In the genomic region with DNA sequence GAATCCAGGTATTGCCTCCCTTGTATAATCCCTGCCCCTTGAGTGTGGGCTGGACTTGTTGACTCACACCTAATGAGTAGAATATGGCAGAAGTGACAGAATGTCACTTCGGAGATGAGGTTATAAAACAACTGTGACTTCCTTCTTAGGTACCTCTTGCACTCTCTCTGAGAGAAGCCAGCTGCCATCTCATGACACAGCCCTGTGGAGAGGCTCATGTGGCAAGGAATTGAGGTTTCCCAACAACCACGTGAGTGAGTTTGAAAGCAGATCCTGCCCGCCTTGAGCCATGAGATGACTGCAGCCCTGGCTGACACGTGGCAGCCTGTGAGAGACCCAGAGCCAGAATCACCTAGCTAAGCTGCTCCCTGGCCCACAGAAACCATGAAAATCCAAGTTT, we compare ENCODE assay signal across 10 cellular contexts. TPM values are rescaled to one million over a fixed set of nuclear protein-coding genes. Genes with fewer than 3 reads are reported as not detected.
DNase-seq lines count a peak whose midpoint lies in the region; ATAC-seq and TF ChIP-seq lines count a peak whose summit lies in the region.
"Had no signal": no experiment of that assay in that cellular context is flagged by ENCODE, and none has a peak within 500 bp of the region (broad histone marks: within the 10 kb centered on the region; RNA-seq: fewer than 3 reads in every experiment).

No MANE protein-coding gene starts in this region.

- no peak for TF ChIP-seq EP300 in SK-N-SH (IDR thresholded peaks at IDR 0.05; ENCODE audit: borderline replicate concordance in 1 of 2, low read depth in 1 of 2, low read length in 1 of 2)

- DNase-seq in NCI-H510A (lab: John Stamatoyannopoulos, UW) (peak; percentile 5), sciatic nerve (ENCODE audit: low spot score) (no peak), 8988T (no peak), SK-N-SH (no peak), NCI-H2081 treated with DMSO at 0.1 percent for 48 hours (lab: John Stamatoyannopoulos, UW) (no peak)

- no peaks in the 10 kb centered on the region for H3K36me3 ChIP-seq in SK-N-SH (replicated peaks in 1 of 2; ENCODE audit: control insufficient read depth in 1 of 2, insufficient read depth in 2 of 2, low read length in 1 of 2)
- H3K36me3 ChIP-seq: SJSA1 had no signal

- CTCF ChIA-PET in SK-N-SH (lab: Yijun Ruan, JAX): interaction anchor here (0.5 to 1.8 kb wide), 3 partner anchors 9 to 47 kb away, joined by 3 to 9 read pairs (median 3); no protein-coding TSS in a partner anchor

- no peak overlapping the region for H3K27ac ChIP-seq in SK-N-SH (ENCODE audit: low read depth in 2 of 2, low read length in 1 of 2)
- H3K27ac ChIP-seq: dorsolateral prefrontal cortex, SJSA1 had no signal

- 56% methylated on average over 4 of the region's 4 CpGs for WGBS in SK-N-SH (ENCODE audit: low lambda C conversion rate)

- POLR2A ChIA-PET in SK-N-SH (lab: Yijun Ruan, JAX): no interaction called here

- ATAC-seq in GM21447 (IDR thresholded peaks at IDR 0.05; ENCODE audit: unreplicated experiment): peak; percentile 45
- peak; percentile 48 for ATAC-seq in esophagus mucosa
- peak; percentile 80 for ATAC-seq in sciatic nerve
- no peak for ATAC-seq in HG03521 (IDR thresholded peaks at IDR 0.05; ENCODE audit: unreplicated experiment)

- no peak for TF ChIP-seq RAD21 in SK-N-SH (IDR thresholded peaks at IDR 0.05; ENCODE audit: low read length)

- no peaks in the 10 kb centered on the region for H4K20me1 ChIP-seq in SK-N-SH (ENCODE audit: insufficient read depth)

- no peak overlapping the region for H3K9ac ChIP-seq in SK-N-SH

- no peaks in the 10 kb centered on the region for H3F3A ChIP-seq in SK-N-SH (replicated peaks; ENCODE audit: insufficient read depth)

- no peak overlapping the region for H3K4me3 ChIP-seq in SK-N-SH (ENCODE audit: low read depth in 2 of 2, low read length in 1 of 2)
- H3K4me3 ChIP-seq: dorsolateral prefrontal cortex, SJSA1 had no signal

- no peaks in the 10 kb centered on the region; a peak in 1 of 4 replicates for H3K4me1 ChIP-seq in SK-N-SH (ENCODE audit: control insufficient read depth in 1 of 2, insufficient read depth in 2 of 2, low read depth in 1 of 2, low read length in 1 of 2)
- H3K4me1 ChIP-seq: SJSA1 had no signal

- no peaks in the 10 kb centered on the region for H3K9me2 ChIP-seq in SK-N-SH

- no peak for TF ChIP-seq CTCF in SK-N-SH (IDR thresholded peaks at IDR 0.05)

- H3K79me2 ChIP-seq in SK-N-SH (ENCODE audit: insufficient read depth): no peaks in the 10 kb centered on the region

- H3K4me2 ChIP-seq in SK-N-SH: no peak overlapping the region

- no peak overlapping the region for H2AFZ ChIP-seq in SK-N-SH (ENCODE audit: low read depth)

- H3K27me3 ChIP-seq in SK-N-SH (ENCODE audit: insufficient read depth): no peaks in the 10 kb centered on the region
- H3K27me3 ChIP-seq: SJSA1 had no signal

- intact Hi-C loops in sciatic nerve (cut with DNase I): no loop called here

- no peaks in the 10 kb centered on the region for H3K9me3 ChIP-seq in SK-N-SH
- H3K9me3 ChIP-seq: SJSA1 had no signal

TF ChIP-seq in SK-N-SH, 30 proteins besides CTCF, POLR2A, EP300 and RAD21:
- TF ChIP-seq YY1 (IDR thresholded peaks at IDR 0.05; ENCODE audit: low read depth) (no peak), SMC3 (IDR thresholded peaks at IDR 0.05; ENCODE audit: low read depth, low read length) (no peak), MXI1 (IDR thresholded peaks at IDR 0.05; ENCODE audit: low read depth, low read length) (no peak), TEAD4 (IDR thresholded peaks at IDR 0.05; ENCODE audit: borderline replicate concordance, insufficient read depth) (no peak), EZH2phosphoT487 (IDR thresholded peaks at IDR 0.05; ENCODE audit: borderline replicate concordance, low read depth) (no peak), NRF1 (IDR thresholded peaks at IDR 0.05; ENCODE audit: low read depth, low read length) (no peak), FOXJ3 (CRISPR knock-in tag; IDR thresholded peaks at IDR 0.05) (no peak), IRF3 (IDR thresholded peaks at IDR 0.05; ENCODE audit: low read depth, low read length) (no peak), RCOR1 (IDR thresholded peaks at IDR 0.05; ENCODE audit: low read length) (no peak), ZBTB33 (IDR thresholded peaks at IDR 0.05; ENCODE audit: borderline replicate concordance, low read depth) (no peak), MEF2A (IDR thresholded peaks at IDR 0.05; ENCODE audit: borderline replicate concordance, low read depth) (no peak), GATA2 (CRISPR knock-in tag; IDR thresholded peaks at IDR 0.05) (no peak), RXRA (IDR thresholded peaks at IDR 0.05; ENCODE audit: borderline replicate concordance, low read depth) (no peak), USF2 (IDR thresholded peaks at IDR 0.05; ENCODE audit: borderline replicate concordance, low read depth, low read length) (no peak), JUND (IDR thresholded peaks at IDR 0.05) (no peak), POLR2AphosphoS5 (IDR thresholded peaks at IDR 0.05; ENCODE audit: low read depth, low read length) (no peak), CHD2 (IDR thresholded peaks at IDR 0.05; ENCODE audit: low read length, partially characterized antibody) (no peak)
- TF ChIP-seq, protein P1, sequence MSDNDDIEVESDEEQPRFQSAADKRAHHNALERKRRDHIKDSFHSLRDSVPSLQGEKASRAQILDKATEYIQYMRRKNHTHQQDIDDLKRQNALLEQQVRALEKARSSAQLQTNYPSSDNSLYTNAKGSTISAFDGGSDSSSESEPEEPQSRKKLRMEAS (IDR thresholded peaks at IDR 0.05; ENCODE audit: low read depth): no peak
- TF ChIP-seq, protein P2, sequence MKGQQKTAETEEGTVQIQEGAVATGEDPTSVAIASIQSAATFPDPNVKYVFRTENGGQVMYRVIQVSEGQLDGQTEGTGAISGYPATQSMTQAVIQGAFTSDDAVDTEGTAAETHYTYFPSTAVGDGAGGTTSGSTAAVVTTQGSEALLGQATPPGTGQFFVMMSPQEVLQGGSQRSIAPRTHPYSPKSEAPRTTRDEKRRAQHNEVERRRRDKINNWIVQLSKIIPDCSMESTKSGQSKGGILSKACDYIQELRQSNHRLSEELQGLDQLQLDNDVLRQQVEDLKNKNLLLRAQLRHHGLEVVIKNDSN (IDR thresholded peaks at IDR 0.05; ENCODE audit: borderline replicate concordance, low read depth): no peak

RNA-seq across cellular contexts. Expression of gene ASB11, which starts 13.5 kb away (rescaled TPM):
- total RNA-seq in esophagus mucosa: not detected
- not detected for total RNA-seq in sciatic nerve
- not detected in 2 replicates for polyA plus RNA-seq in SK-N-SH (2012; rRNA removed)
- not detected in 2 replicates for polyA plus RNA-seq in SK-N-SH (2012; cell fraction: cytosol; rRNA removed)
- not detected in 2 replicates for polyA plus RNA-seq in SK-N-SH (2012; cell fraction: nucleus; rRNA removed)
- total RNA-seq: SJSA1 had no signal

RNA-seq across cellular contexts. Expression of gene ASB9, which starts 32.0 kb away (rescaled TPM):
- total RNA-seq in esophagus mucosa (1.8 TPM), sciatic nerve (1.2 TPM)
- 2.5 and 3.4 TPM in 2 replicates for polyA plus RNA-seq in SK-N-SH (2012; rRNA removed)
- 3.5 and 3.7 TPM in 2 replicates for polyA plus RNA-seq in SK-N-SH (2012; cell fraction: cytosol; rRNA removed)
- 2.3 and 4.1 TPM in 2 replicates for polyA plus RNA-seq in SK-N-SH (2012; cell fraction: nucleus; rRNA removed)

RNA-seq across cellular contexts. Expression of gene PIGA, which starts 33.4 kb away (rescaled TPM):
- total RNA-seq in esophagus mucosa: 17.5 TPM
- 11.5 TPM for total RNA-seq in sciatic nerve
- 2.8 and 2.9 TPM in 2 replicates for polyA plus RNA-seq in SK-N-SH (2012; rRNA removed)
- 2.8 and 3.0 TPM in 2 replicates for polyA plus RNA-seq in SK-N-SH (2012; cell fraction: cytosol; rRNA removed)
- polyA plus RNA-seq in SK-N-SH (2012; cell fraction: nucleus; rRNA removed): 4.2 and 10.0 TPM in 2 replicates
